In genomic region chr6:17863971-17864754, GRCh38 we compare ENCODE assay signal across 9 cellular contexts.
DNase-seq lines count a peak whose midpoint lies in the region; FAIRE-seq and TF ChIP-seq lines count a peak whose summit lies in the region.
"Had no signal": no experiment of that assay in that cellular context is flagged by ENCODE, and none has a peak within 500 bp of the region (broad histone marks: within the 10 kb centered on the region; RNA-seq: fewer than 3 reads in every experiment).

No MANE protein-coding gene starts in this region.

- no peak for FAIRE-seq in urothelium cell line (lab: Jason Lieb, UNC)

- H3K4me2 ChIP-seq in PC-9 (peak overlapping the region; percentile 72), mesenchymal stem cell (ENCODE audit: low read length, poor library complexity, severe bottlenecking) (no peak overlapping the region), OCI-LY7 (ENCODE audit: low read length) (no peak overlapping the region)

- H4K8ac ChIP-seq in mesenchymal stem cell (ENCODE audit: low read length) = no peak overlapping the region

- BruUV-seq in PC-9 (replicated peaks; lab: Mats Ljungman, UMichigan) (no TSS peak), OCI-LY7 (replicated peaks; lab: Mats Ljungman, UMichigan) (no TSS peak)

- H3K9me3 ChIP-seq in PC-9 (ENCODE audit: insufficient read depth, low read depth) (no peaks in the 10 kb centered on the region), mesenchymal stem cell (ENCODE audit: control insufficient read depth, low read length) (no peaks in the 10 kb centered on the region), OCI-LY7 (ENCODE audit: low read length) (no peaks in the 10 kb centered on the region)

- H3K27me3 ChIP-seq in PC-9 (ENCODE audit: insufficient read depth, low read depth) = no peaks in the 10 kb centered on the region
- H3K27me3 ChIP-seq in dorsolateral prefrontal cortex = no peaks in the 10 kb centered on the region
- H3K27me3 ChIP-seq in mesenchymal stem cell (ENCODE audit: control insufficient read depth in 1 of 2, insufficient read depth in 1 of 2, low read length in 2 of 2) = no peaks in the 10 kb centered on the region

- H4K20me1 ChIP-seq in PC-9 (ENCODE audit: insufficient read depth) (0 out of 2 replicates have a peak, but pooled peaks cover 3% of the 10 kb centered on the region), OCI-LY7 (ENCODE audit: insufficient read depth, low read length) (no peaks in the 10 kb centered on the region)

- 41% methylated on average over 8 of the region's 11 CpGs for WGBS in mesenchymal stem cell

- no peak overlapping the region for H2BK120ac ChIP-seq in mesenchymal stem cell (ENCODE audit: low read depth, low read length)

- H3K4me1 ChIP-seq in PC-9 (replicated peaks; ENCODE audit: insufficient read depth) (peaks cover 54% of the 10 kb centered on the region), mesenchymal stem cell (ENCODE audit: control insufficient read depth, insufficient read depth, low read depth, low read length) (peaks cover 8% of the 10 kb centered on the region), OCI-LY7 (ENCODE audit: insufficient read depth, low read length, poor library complexity, severe bottlenecking) (no peaks in the 10 kb centered on the region)

- H3K4ac ChIP-seq in mesenchymal stem cell (ENCODE audit: low read depth in 1 of 2, low read length in 2 of 2) = no peak overlapping the region

- H3K23ac ChIP-seq in mesenchymal stem cell (ENCODE audit: low read length in 2 of 2) = no peak overlapping the region

- H4K91ac ChIP-seq in mesenchymal stem cell (ENCODE audit: low read length) = no peak overlapping the region

- H3K18ac ChIP-seq in mesenchymal stem cell (ENCODE audit: low read depth in 1 of 2, low read length in 2 of 2) = no peak overlapping the region

- peak overlapping the region; percentile 77 for H3K9ac ChIP-seq in mesenchymal stem cell (ENCODE audit: low read length)

- peak; percentile 34 to 90 for DNase-seq in PC-9
- DNase-seq in dorsolateral prefrontal cortex = peak in 9 of 10 donors; percentile 47 to 78 (median 60)
- DNase-seq in mesenchymal stem cell = peak; percentile 77
- peak; percentile 48 for DNase-seq in urothelium cell line (ENCODE audit: low spot score)
- no peak for DNase-seq in NCI-H1417 treated with DMSO at 0.1 percent for 48 hours (lab: John Stamatoyannopoulos, UW)
- no peak for DNase-seq in OCI-LY7 (ENCODE audit: low spot score)
- DNase-seq in stimulated activated naive CD4-positive, alpha-beta T cell treated with Interleukin-2 at 50 U/mL for 16 hours (lab: John Stamatoyannopoulos, UW) = no peak
- DNase-seq: cerebellar nuclear complex; stimulated activated CD4-positive, alpha-beta T cell treated with anti-CD3 and anti-CD28 coated beads, Interleukin-15, amount 100 ng/mL, for 24 hours had no signal

- no peak overlapping the region for H2BK5ac ChIP-seq in mesenchymal stem cell (ENCODE audit: low read depth, low read length, poor library complexity, severe bottlenecking)

- peaks cover 8% of the 10 kb centered on the region for H3K79me1 ChIP-seq in mesenchymal stem cell (replicated peaks; ENCODE audit: low read length, poor library complexity, severe bottlenecking)

- POLR2A ChIA-PET in PC-9 (lab: Charles Lee; ENCODE audit: unreplicated experiment) (interaction anchor here (0.5 to 0.7 kb wide), 9 partner anchors 42 to 1973 kb away, joined by 3 to 22 read pairs (median 4); partner anchors contain the start of gene ID4), OCI-LY7 (lab: Charles Lee) (interaction anchor here (0.5 to 0.6 kb wide), 2 partner anchors 289 to 316 kb away, joined by 3 to 4 read pairs; no protein-coding TSS in a partner anchor)

- H2AFZ ChIP-seq in PC-9 (no peak overlapping the region), mesenchymal stem cell (ENCODE audit: low read depth, low read length) (no peak overlapping the region), OCI-LY7 (ENCODE audit: low read length) (no peak overlapping the region)

- intact Hi-C loops in PC-9 (cut with micrococcal nuclease; ENCODE audit: unreplicated experiment) = loop anchor here (2.0 kb wide), 1 partner anchor 123 kb away; the partner anchor contains the start of gene KIF13A
- intact Hi-C loops in dorsolateral prefrontal cortex (cut with DNase I) = loop anchor here in 1 of 2 donors (2.0 to 10.0 kb wide), 2 partner anchors 49 to 123 kb away; partner anchors contain the start of gene KIF13A
- intact Hi-C loops in OCI-LY7 (cut with micrococcal nuclease; ENCODE audit: unreplicated experiment) = no loop called here

- CTCF ChIA-PET in PC-9 (lab: Charles Lee) (interaction anchor here (0.6 to 1.0 kb wide), 2 partner anchors 12 to 47 kb away, joined by 4 to 14 read pairs; no protein-coding TSS in a partner anchor), OCI-LY7 (lab: Charles Lee; ENCODE audit: unreplicated experiment) (no interaction called here)

- H3K14ac ChIP-seq in mesenchymal stem cell (ENCODE audit: low read length in 2 of 2) = no peak overlapping the region

- peaks cover 49% of the 10 kb centered on the region for H3F3A ChIP-seq in PC-9 (ENCODE audit: insufficient read depth, low read depth)

- H3K36me3 ChIP-seq in PC-9 (ENCODE audit: low read depth) (no peaks in the 10 kb centered on the region), mesenchymal stem cell (ENCODE audit: control insufficient read depth in 1 of 2, insufficient read depth in 2 of 2, low read depth in 1 of 2, low read length in 2 of 2) (no peaks in the 10 kb centered on the region), OCI-LY7 (ENCODE audit: insufficient read depth, low read length) (no peaks in the 10 kb centered on the region)

- H3K4me3 ChIP-seq in PC-9 = no peak overlapping the region
- peak overlapping the region in 19 of 59 donors; percentile 0 to 41 (median 14) for H3K4me3 ChIP-seq in dorsolateral prefrontal cortex
- no peak overlapping the region for H3K4me3 ChIP-seq in mesenchymal stem cell (ENCODE audit: insufficient read depth in 1 of 2, low read depth in 1 of 2, low read length in 2 of 2)
- H3K4me3 ChIP-seq in OCI-LY7 (ENCODE audit: low read depth, low read length, poor library complexity, severe bottlenecking) = no peak overlapping the region

- no peak overlapping the region for H2BK12ac ChIP-seq in mesenchymal stem cell (ENCODE audit: low read length in 2 of 2)

- H3K79me2 ChIP-seq in PC-9 (ENCODE audit: low read depth) (peaks cover 22% of the 10 kb centered on the region), OCI-LY7 (ENCODE audit: insufficient read depth, low read depth, low read length) (no peaks in the 10 kb centered on the region)

- no peak for TF ChIP-seq CTCF in PC-9 (conservative IDR thresholded peaks at IDR 0.05)
- TF ChIP-seq CTCF in dorsolateral prefrontal cortex (IDR thresholded peaks at IDR 0.05 in 54 of 56, conservative IDR thresholded peaks at IDR 0.05 in 2 of 56; ENCODE audit: low read depth in 1 of 56, partially characterized antibody in 56 of 56) = peak in 2 of 56 donors; percentile 8 to 16
- no peak for TF ChIP-seq CTCF in OCI-LY7 (conservative IDR thresholded peaks at IDR 0.05; ENCODE audit: low read length)

- peak overlapping the region; percentile 57 for H2AK5ac ChIP-seq in mesenchymal stem cell (ENCODE audit: low read length, severe bottlenecking)

- no peak overlapping the region for H2BK15ac ChIP-seq in mesenchymal stem cell (ENCODE audit: low read depth, poor library complexity, severe bottlenecking)

- no peaks in the 10 kb centered on the region for H3K9me2 ChIP-seq in PC-9 (ENCODE audit: insufficient read depth)
- no peaks in the 10 kb centered on the region for H3K9me2 ChIP-seq in OCI-LY7 (ENCODE audit: insufficient read depth, low read length)

- peak overlapping the region; percentile 94 for H3K27ac ChIP-seq in PC-9
- H3K27ac ChIP-seq in dorsolateral prefrontal cortex = peak overlapping the region; percentile 74 to 98 (median 93)
- peak overlapping the region; percentile 83 for H3K27ac ChIP-seq in mesenchymal stem cell (ENCODE audit: low read length, poor library complexity, severe bottlenecking)
- H3K27ac ChIP-seq in OCI-LY7 (ENCODE audit: low read depth, low read length, poor library complexity, severe bottlenecking) = no peak overlapping the region

Comparison
In these comparisons a context has a peak if more than half of its experiments do, and no peak if none do; other contexts are left out.
1. DNase-seq: peak in PC-9 (2 of 2), dorsolateral prefrontal cortex (9 of 10), mesenchymal stem cell (single experiment) and urothelium cell line (single experiment); none in NCI-H1417 treated with DMSO at 0.1 percent for 48 hours (single experiment), OCI-LY7 (single experiment) and stimulated activated naive CD4-positive, alpha-beta T cell treated with Interleukin-2 at 50 U/mL for 16 hours (single experiment).